Comparison of ENCODE assay signal across 9 cellular contexts in the genomic region with DNA sequence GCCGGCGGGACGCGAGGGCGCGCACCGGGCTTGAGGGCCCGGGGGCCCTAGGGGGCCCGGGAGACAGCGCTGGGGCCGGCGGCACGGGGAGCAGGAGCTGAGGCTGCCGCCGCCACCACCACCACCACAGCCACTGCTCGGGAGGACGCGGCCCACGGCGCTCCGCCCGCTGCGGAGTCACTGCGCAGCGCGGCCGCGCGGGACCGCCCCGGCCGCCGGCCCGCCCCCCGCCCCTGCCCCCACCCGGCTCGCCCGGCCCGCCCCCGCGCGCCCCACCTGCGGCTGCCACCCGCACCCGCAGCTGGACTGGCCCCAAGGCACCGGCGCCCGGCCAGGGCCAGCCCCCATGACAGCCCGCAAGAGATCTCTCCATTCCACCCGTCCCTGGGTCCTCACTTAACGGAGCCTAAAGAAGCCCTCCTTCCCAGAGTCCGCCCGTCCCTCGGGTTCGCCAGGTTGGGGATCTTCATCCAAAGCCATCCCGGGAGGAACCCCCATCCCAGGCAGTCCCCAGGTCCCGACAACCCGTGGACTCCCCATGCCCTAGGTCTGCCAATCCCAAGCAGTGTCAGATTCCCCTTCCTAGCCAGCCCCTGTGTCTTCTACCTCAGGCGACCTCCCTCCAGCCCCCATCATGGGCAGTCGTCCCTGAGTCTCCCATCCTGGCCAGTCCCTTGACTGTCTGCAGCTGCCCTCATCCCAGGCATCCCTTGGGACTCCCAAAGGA. TPM values are rescaled to one million over a fixed set of nuclear protein-coding genes. Genes with fewer than 3 reads are reported as not detected.
DNase-seq lines count a peak whose midpoint lies in the region; ATAC-seq, FAIRE-seq and TF ChIP-seq lines count a peak whose summit lies in the region.
"Had no signal": no experiment of that assay in that cellular context is flagged by ENCODE, and none has a peak within 500 bp of the region (broad histone marks: within the 10 kb centered on the region; RNA-seq: fewer than 3 reads in every experiment).

No MANE protein-coding gene starts in this region.

- H3K4me1 Mint-ChIP-seq in chondrocyte (ENCODE audit: low read depth) (peaks cover 16% of the 10 kb centered on the region), memory B cell (peaks cover 12% of the 10 kb centered on the region)

- H3K27me3 Mint-ChIP-seq in chondrocyte (ENCODE audit: low read depth) = peaks cover 26% of the 10 kb centered on the region
- H3K27me3 Mint-ChIP-seq in memory B cell = peaks cover 27% of the 10 kb centered on the region

- ATAC-seq in memory B cell (ENCODE audit: low read depth) (peak; percentile 53), GM19328 (IDR thresholded peaks at IDR 0.05; ENCODE audit: unreplicated experiment) (no peak)

- H3K36me3 ChIP-seq in urinary bladder (ENCODE audit: insufficient read depth) = no peaks in the 10 kb centered on the region

- no peak overlapping the region for H3K27ac ChIP-seq in urinary bladder (ENCODE audit: low read depth)

- peaks cover 7% of the 10 kb centered on the region for H3K9me3 Mint-ChIP-seq in chondrocyte (ENCODE audit: low read depth)
- no peaks in the 10 kb centered on the region for H3K9me3 Mint-ChIP-seq in memory B cell

- H3K4me3 ChIP-seq in LNCaP clone FGC (ENCODE audit: low read depth, low read length) = peak overlapping the region; percentile 55
- H3K4me3 ChIP-seq in urinary bladder (ENCODE audit: low read depth, low read length) = peak overlapping the region; percentile 67

- CTCF ChIA-PET in GM10248 (lab: Yijun Ruan, JAX) = interaction anchor here (0.9 to 5.3 kb wide), 2 partner anchors 115 to 125 kb away, joined by 3 to 78 read pairs; no protein-coding TSS in a partner anchor

- TF ChIP-seq CTCF in LNCaP clone FGC (IDR thresholded peaks at IDR 0.05; ENCODE audit: control insufficient read depth, extremely low read depth, insufficient read depth) (no peak), chondrocyte (IDR thresholded peaks at IDR 0.05) (no peak), GM10248 (IDR thresholded peaks at IDR 0.05; ENCODE audit: control extremely low read depth, extremely low read depth, low read depth, missing control alignments) (no peak)

- DNase-seq in AG08396 (ENCODE audit: low spot score) (peak; percentile 51), LNCaP clone FGC (ENCODE audit: low read depth) (no peak), chondrocyte (ENCODE audit: low spot score) (no peak), memory B cell (ENCODE audit: low spot score in 2 of 2) (no peak), GM19239 (ENCODE audit: insufficient read length, low spot score) (no peak), GM10248 (ENCODE audit: extremely low spot score) (no peak)

- H3K4me3 Mint-ChIP-seq in chondrocyte (ENCODE audit: unreplicated experiment) (peak overlapping the region; percentile 66), memory B cell (peak overlapping the region; percentile 73)

- H3K4me1 ChIP-seq in urinary bladder (ENCODE audit: insufficient read depth) = no peaks in the 10 kb centered on the region

- under 1% methylated on average over 27 of the region's 60 CpGs for WGBS in urinary bladder

- POLR2A ChIA-PET in GM10248 (lab: Yijun Ruan, JAX) = no interaction called here

- H3K27ac Mint-ChIP-seq in chondrocyte (ENCODE audit: unreplicated experiment) (no peak overlapping the region), memory B cell (no peak overlapping the region)

- H3K36me3 Mint-ChIP-seq in chondrocyte (ENCODE audit: low read depth) (no peaks in the 10 kb centered on the region), memory B cell (peaks cover 1% of the 10 kb centered on the region)

- FAIRE-seq in GM19239 (lab: Jason Lieb, UNC) = no peak
- FAIRE-seq: GM18507 had no signal

RNA-seq across cellular contexts. Expression of a gene that starts 40.0 kb away (rescaled TPM):
- 8.0 to 11.6 TPM (median 8.2 TPM) in 3 replicates for total RNA-seq in chondrocyte
- total RNA-seq in urinary bladder = 6.6 TPM
- 15.7 TPM for polyA plus RNA-seq in urinary bladder
